Comparison of ENCODE assay signal across 28 cellular contexts in genomic region chr4:78476108-78476704, GRCh38.
"Had no signal": no experiment of that assay in that cellular context is flagged by ENCODE, and none has a peak within 500 bp of the region (broad histone marks: within the 10 kb centered on the region; RNA-seq: fewer than 3 reads in every experiment).

No MANE protein-coding gene starts in this region.

- H3K9me3 ChIP-seq: adrenal gland, breast epithelium, SJCRH30 had no signal

- H3K27me3 ChIP-seq: adrenal gland, breast epithelium, SJCRH30 had no signal

- H3K4me1 ChIP-seq: adrenal gland, breast epithelium, SJCRH30 had no signal

- ATAC-seq: Panc1 had no signal

- H3K27ac ChIP-seq: adrenal gland, breast epithelium, RWPE1, SJCRH30, VCaP had no signal

- DNase-seq: activated CD4-positive, alpha-beta memory T cell treated with anti-CD3 and anti-CD28 coated beads for 36 hours; activated CD4-positive, alpha-beta T cell treated with anti-CD3 and anti-CD28 coated beads, Interleukin-2, amount 10 ng/mL, durations not matched to agents 7 days and 5 days; activated CD4-positive, CD25-positive, alpha-beta regulatory T cell; activated CD8-positive, alpha-beta memory T cell treated with anti-CD3 and anti-CD28 coated beads for 24 hours; activated gamma-delta T cell treated with Interleukin-2 at 50 U/mL for 16 hours; activated naive CD4-positive, alpha-beta T cell treated with anti-CD3 and anti-CD28 coated beads, Interleukin-2, amount 10 ng/mL, durations not matched to agents 7 days and 5 days; activated naive CD8-positive, alpha-beta T cell treated with anti-CD3 and anti-CD28 coated beads, Interleukin-2, amount 10 ng/mL, durations not matched to agents 7 days and 5 days; activated T-cell treated with anti-CD3 and anti-CD28 coated beads for 4 hours; activated T-cell treated with anti-CD3 and anti-CD28 coated beads, Interleukin-2, amount 50 U/mL, for 48 hours; adrenal gland; aorta; caudate nucleus; Kasumi-1; KBM-7; NCI-H1048; NCI-H1417 treated with DMSO at 0.1 percent for 48 hours; NCI-H1694; NCI-H2029; NCI-H345; NCI-H510A; NCI-H526 treated with DMSO at 0.1 percent for 48 hours; NCI-H82; Right ventricle myocardium superior; SJCRH30 had no signal

- H3K36me3 ChIP-seq: adrenal gland, breast epithelium had no signal

- H3K4me3 ChIP-seq: adrenal gland, breast epithelium, SJCRH30 had no signal
